Comparison of ENCODE assay signal across 1 cellular context in genomic region chr3:156473341-156473740, GRCh38.
TF ChIP-seq lines count a peak whose summit lies in the region.

No MANE protein-coding gene starts in this region.

TF ChIP-seq in K562, 482 proteins besides CTCF, POLR2A, EP300 and RAD21 (continued from another document):
- TF ChIP-seq ZNF277 (CRISPR knock-in tag; IDR thresholded peaks at IDR 0.05; ENCODE audit: borderline replicate concordance) = no peak
- no peak for TF ChIP-seq CHCHD3 (CRISPR knock-in tag; IDR thresholded peaks at IDR 0.05)
- no peak for TF ChIP-seq ZNF764 (CRISPR knock-in tag; IDR thresholded peaks at IDR 0.05; ENCODE audit: low read depth)
- no peak for TF ChIP-seq CREBBP (IDR thresholded peaks at IDR 0.05; ENCODE audit: low read depth, low read length)
- TF ChIP-seq SRSF7 (optimal IDR thresholded peaks at IDR 0.05; ENCODE audit: low read depth, low read length) = no peak
- no peak for TF ChIP-seq NCOA4 (IDR thresholded peaks at IDR 0.05; ENCODE audit: partially characterized antibody)
- TF ChIP-seq MAZ (CRISPR knock-in tag; conservative IDR thresholded peaks at IDR 0.05 in 1 of 2, IDR thresholded peaks at IDR 0.05 in 1 of 2) = no peak
